In the genomic region with DNA sequence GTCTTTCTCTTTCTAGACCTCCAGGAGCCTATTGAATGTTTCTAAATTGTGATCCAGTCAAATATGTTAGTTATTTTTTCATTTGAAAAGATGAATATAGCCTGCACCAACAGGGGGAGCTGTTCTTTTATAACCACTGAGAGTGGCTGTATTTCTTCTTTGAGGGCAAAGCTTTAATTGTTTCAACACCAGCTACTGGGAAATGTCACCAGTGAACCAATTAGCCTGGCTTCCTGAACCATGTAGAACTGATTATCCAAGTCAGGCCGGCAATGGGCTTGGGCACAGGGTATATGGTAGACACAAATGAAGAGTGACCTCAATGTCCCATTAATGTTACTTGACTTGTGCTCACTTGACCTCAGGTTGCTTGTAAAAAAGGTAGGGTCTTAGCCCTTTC, we compare ENCODE assay signal across 8 cellular contexts. TPM values are rescaled to one million over a fixed set of nuclear protein-coding genes. Genes with fewer than 3 reads are reported as not detected.
DNase-seq lines count a peak whose midpoint lies in the region; ATAC-seq, FAIRE-seq and TF ChIP-seq lines count a peak whose summit lies in the region.

No MANE protein-coding gene starts in this region.

- H4K8ac ChIP-seq in mesendoderm (ENCODE audit: low read depth, low read length) = no peak overlapping the region

- no peaks in the 10 kb centered on the region for H3K79me2 ChIP-seq in mesendoderm (ENCODE audit: control insufficient read depth, insufficient read depth, low read length)

- H3K4ac ChIP-seq in mesendoderm (ENCODE audit: low read depth, low read length) = no peak overlapping the region

- in situ Hi-C loops in astrocyte of the spinal cord (cut with HindIII; ENCODE audit: low sequenced_read_pairs) = no loop called here

- peak in 1 of 2 experiments; percentile 26; a peak in 1 of 5 replicates for TF ChIP-seq RAD21 in A549 (conservative IDR thresholded peaks at IDR 0.05 in 1 of 2, IDR thresholded peaks at IDR 0.05 in 1 of 2)

- H3K36me3 ChIP-seq in Peyer's patch (no peaks in the 10 kb centered on the region), mesendoderm (ENCODE audit: control insufficient read depth, insufficient read depth, low read length) (no peaks in the 10 kb centered on the region)

- H3K23ac ChIP-seq in mesendoderm (ENCODE audit: low read length) = no peak overlapping the region

- no peak overlapping the region for H3K9ac ChIP-seq in mesendoderm (ENCODE audit: low read length)

- ATAC-seq in A549 = no peak

- CTCF ChIA-PET in A549 (lab: Yijun Ruan, JAX) = interaction anchor here (0.6 to 1.6 kb wide), 6 partner anchors 9 to 1187 kb away, joined by 3 to 7 read pairs (median 3); no protein-coding TSS in a partner anchor

- peak in 1 of 2 experiments; percentile 21 for DNase-seq in A549 (ENCODE audit: low read depth in 1 of 2, low spot score in 1 of 2)
- DNase-seq in GM12892 (ENCODE audit: insufficient read length) = no peak
- DNase-seq in Peyer's patch = peak in 2 of 3 donors; percentile 37 to 62
- peak; percentile 20 for DNase-seq in astrocyte of the spinal cord (ENCODE audit: low read depth, low spot score)
- DNase-seq in mesendoderm = peak; percentile 59
- no peak for DNase-seq in cortex of kidney (lab: John Stamatoyannopoulos, UW)
- DNase-seq in Ammon's horn (ENCODE audit: low spot score) = no peak
- DNase-seq in cerebellar nuclear complex (lab: John Stamatoyannopoulos, UW) = no peak

- TF ChIP-seq EP300 in A549 (IDR thresholded peaks at IDR 0.05) = no peak

- H4K5ac ChIP-seq in mesendoderm (ENCODE audit: low read length) = no peak overlapping the region

- H2BK120ac ChIP-seq in mesendoderm (ENCODE audit: low read depth, low read length) = no peak overlapping the region

- H3K18ac ChIP-seq in mesendoderm (ENCODE audit: low read length) = no peak overlapping the region

- H2BK15ac ChIP-seq in mesendoderm (replicated peaks; ENCODE audit: low read depth) = no peak overlapping the region

- H3K9me3 ChIP-seq in A549 = no peaks in the 10 kb centered on the region
- no peaks in the 10 kb centered on the region for H3K9me3 ChIP-seq in Peyer's patch

- H3K27ac ChIP-seq in A549 = no peak overlapping the region
- H3K27ac ChIP-seq in Peyer's patch = no peak overlapping the region
- H3K27ac ChIP-seq in mesendoderm (ENCODE audit: low read depth, low read length) = no peak overlapping the region

- H3K4me3 ChIP-seq in A549 (no peak overlapping the region), Peyer's patch (no peak overlapping the region), astrocyte of the spinal cord (ENCODE audit: low read depth, low read length) (no peak overlapping the region), mesendoderm (ENCODE audit: low read length) (no peak overlapping the region)

- TF ChIP-seq POLR2A in A549 (IDR thresholded peaks at IDR 0.05; ENCODE audit: low read length) = no peak
- TF ChIP-seq POLR2A in GM12892 (IDR thresholded peaks at IDR 0.05; ENCODE audit: low read depth, low read length) = no peak
- TF ChIP-seq POLR2A in Peyer's patch (IDR thresholded peaks at IDR 0.05) = no peak

- TF ChIP-seq CTCF in A549 (IDR thresholded peaks at IDR 0.05) (peak; percentile 31; the same call in 2 of the 3 replicates), Peyer's patch (IDR thresholded peaks at IDR 0.05) (peak; percentile 37 to 72 (median 66)), astrocyte of the spinal cord (IDR thresholded peaks at IDR 0.05; ENCODE audit: low read depth, low read length) (peak; percentile 45)

- 11% methylated on average over 1 of the region's 1 CpG for WGBS in A549 (ENCODE audit: missing lambda C conversion rate)
- no CpG with 5 or more reads among the region's 1 CpG for WGBS in mesendoderm (ENCODE audit: extremely low coverage, insufficient coverage, low lambda C conversion rate)

- H3K4me1 ChIP-seq in A549 = no peaks in the 10 kb centered on the region
- H3K4me1 ChIP-seq in Peyer's patch = peaks cover 0 to 13% (median 6%) of the 10 kb centered on the region in 4 donors
- no peaks in the 10 kb centered on the region for H3K4me1 ChIP-seq in mesendoderm (ENCODE audit: control insufficient read depth, low read depth, low read length)

- H2BK5ac ChIP-seq in mesendoderm (ENCODE audit: low read length) = no peak overlapping the region

- no peak overlapping the region for H3K4me2 ChIP-seq in A549
- no peak overlapping the region for H3K4me2 ChIP-seq in mesendoderm (ENCODE audit: low read length)

- no peaks in the 10 kb centered on the region for H3K27me3 ChIP-seq in Peyer's patch
- no peaks in the 10 kb centered on the region for H3K27me3 ChIP-seq in mesendoderm (ENCODE audit: insufficient read depth, low read length, poor library complexity)

- FAIRE-seq in A549 (lab: Jason Lieb, UNC) (no peak), GM12892 (lab: Jason Lieb, UNC) (peak; percentile 38)

- no peaks in the 10 kb centered on the region for H3K79me1 ChIP-seq in mesendoderm (ENCODE audit: low read length)

- H2AK5ac ChIP-seq in mesendoderm (ENCODE audit: low read length) = no peak overlapping the region

- POLR2A ChIA-PET in A549 (lab: Yijun Ruan, JAX) = no interaction called here

- no peak overlapping the region for H3K56ac ChIP-seq in mesendoderm (ENCODE audit: low read length)

TF ChIP-seq in A549, 52 proteins besides CTCF, POLR2A, EP300 and RAD21:
- TF ChIP-seq, protein P1, sequence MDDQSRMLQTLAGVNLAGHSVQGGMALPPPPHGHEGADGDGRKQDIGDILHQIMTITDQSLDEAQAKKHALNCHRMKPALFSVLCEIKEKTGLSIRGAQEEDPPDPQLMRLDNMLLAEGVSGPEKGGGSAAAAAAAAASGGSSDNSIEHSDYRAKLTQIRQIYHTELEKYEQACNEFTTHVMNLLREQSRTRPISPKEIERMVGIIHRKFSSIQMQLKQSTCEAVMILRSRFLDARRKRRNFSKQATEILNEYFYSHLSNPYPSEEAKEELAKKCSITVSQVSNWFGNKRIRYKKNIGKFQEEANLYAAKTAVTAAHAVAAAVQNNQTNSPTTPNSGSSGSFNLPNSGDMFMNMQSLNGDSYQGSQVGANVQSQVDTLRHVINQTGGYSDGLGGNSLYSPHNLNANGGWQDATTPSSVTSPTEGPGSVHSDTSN (IDR thresholded peaks at IDR 0.05) = no peak
- TF ChIP-seq EHMT2 (IDR thresholded peaks at IDR 0.05; ENCODE audit: low read depth) (no peak), SMC3 (IDR thresholded peaks at IDR 0.05) (0 out of 3 replicates have a peak, but pooled peaks have one; percentile 19)
- TF ChIP-seq, protein P2, sequence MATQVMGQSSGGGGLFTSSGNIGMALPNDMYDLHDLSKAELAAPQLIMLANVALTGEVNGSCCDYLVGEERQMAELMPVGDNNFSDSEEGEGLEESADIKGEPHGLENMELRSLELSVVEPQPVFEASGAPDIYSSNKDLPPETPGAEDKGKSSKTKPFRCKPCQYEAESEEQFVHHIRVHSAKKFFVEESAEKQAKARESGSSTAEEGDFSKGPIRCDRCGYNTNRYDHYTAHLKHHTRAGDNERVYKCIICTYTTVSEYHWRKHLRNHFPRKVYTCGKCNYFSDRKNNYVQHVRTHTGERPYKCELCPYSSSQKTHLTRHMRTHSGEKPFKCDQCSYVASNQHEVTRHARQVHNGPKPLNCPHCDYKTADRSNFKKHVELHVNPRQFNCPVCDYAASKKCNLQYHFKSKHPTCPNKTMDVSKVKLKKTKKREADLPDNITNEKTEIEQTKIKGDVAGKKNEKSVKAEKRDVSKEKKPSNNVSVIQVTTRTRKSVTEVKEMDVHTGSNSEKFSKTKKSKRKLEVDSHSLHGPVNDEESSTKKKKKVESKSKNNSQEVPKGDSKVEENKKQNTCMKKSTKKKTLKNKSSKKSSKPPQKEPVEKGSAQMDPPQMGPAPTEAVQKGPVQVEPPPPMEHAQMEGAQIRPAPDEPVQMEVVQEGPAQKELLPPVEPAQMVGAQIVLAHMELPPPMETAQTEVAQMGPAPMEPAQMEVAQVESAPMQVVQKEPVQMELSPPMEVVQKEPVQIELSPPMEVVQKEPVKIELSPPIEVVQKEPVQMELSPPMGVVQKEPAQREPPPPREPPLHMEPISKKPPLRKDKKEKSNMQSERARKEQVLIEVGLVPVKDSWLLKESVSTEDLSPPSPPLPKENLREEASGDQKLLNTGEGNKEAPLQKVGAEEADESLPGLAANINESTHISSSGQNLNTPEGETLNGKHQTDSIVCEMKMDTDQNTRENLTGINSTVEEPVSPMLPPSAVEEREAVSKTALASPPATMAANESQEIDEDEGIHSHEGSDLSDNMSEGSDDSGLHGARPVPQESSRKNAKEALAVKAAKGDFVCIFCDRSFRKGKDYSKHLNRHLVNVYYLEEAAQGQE (IDR thresholded peaks at IDR 0.05) = no peak

RNA-seq across cellular contexts. Expression of a gene that starts 4.8 kb away (rescaled TPM):
- polyA plus RNA-seq in A549 (2011; rRNA removed) (0.03 TPM in 1 of 2 replicates, not detected in the other), A549 (2017; fragmentation: RNase III; extraction: RNeasy Plus Mini Kit Qiagen cat#74134 plus additional on column Dnase treatment) (not detected in 3 replicates)
- not detected in 2 replicates for polyA plus RNA-seq in A549 (2012; cell fraction: cytosol; rRNA removed)
- not detected in 2 replicates for polyA plus RNA-seq in A549 (2012; cell fraction: nucleus; rRNA removed)
- polyA minus RNA-seq in A549 (2011; rRNA and poly(A)+ RNA removed) = not detected in 2 replicates
- 40.2 TPM for polyA plus RNA-seq in GM12892 (2012; ENCODE audit: missing spikeins)
- 10 to 100 TPM in 1 of 4 donors, 1 to 10 TPM in 2, not detected in 1; 1.1 to 47.0 (median 5.0) TPM for total RNA-seq in Peyer's patch
- not detected for polyA plus RNA-seq in mesendoderm (2013, experiment 1 of 2)
- polyA plus RNA-seq in mesendoderm (2013, experiment 2 of 2) = not detected

Comparison
In these comparisons a context has a peak if more than half of its experiments do, and no peak if none do; other contexts are left out.
1. DNase-seq: peak in Peyer's patch (2 of 3), astrocyte of the spinal cord (single experiment) and mesendoderm (single experiment); none in GM12892 (single experiment), cortex of kidney (single experiment), Ammon's horn (single experiment) and cerebellar nuclear complex (0 of 2).
2. Peak in every context shown above with its lines, with median percentiles within 50 percentile points of each other: CTCF ChIP-seq.